22 cellular contexts compared by ENCODE assay signal in the genomic region with DNA sequence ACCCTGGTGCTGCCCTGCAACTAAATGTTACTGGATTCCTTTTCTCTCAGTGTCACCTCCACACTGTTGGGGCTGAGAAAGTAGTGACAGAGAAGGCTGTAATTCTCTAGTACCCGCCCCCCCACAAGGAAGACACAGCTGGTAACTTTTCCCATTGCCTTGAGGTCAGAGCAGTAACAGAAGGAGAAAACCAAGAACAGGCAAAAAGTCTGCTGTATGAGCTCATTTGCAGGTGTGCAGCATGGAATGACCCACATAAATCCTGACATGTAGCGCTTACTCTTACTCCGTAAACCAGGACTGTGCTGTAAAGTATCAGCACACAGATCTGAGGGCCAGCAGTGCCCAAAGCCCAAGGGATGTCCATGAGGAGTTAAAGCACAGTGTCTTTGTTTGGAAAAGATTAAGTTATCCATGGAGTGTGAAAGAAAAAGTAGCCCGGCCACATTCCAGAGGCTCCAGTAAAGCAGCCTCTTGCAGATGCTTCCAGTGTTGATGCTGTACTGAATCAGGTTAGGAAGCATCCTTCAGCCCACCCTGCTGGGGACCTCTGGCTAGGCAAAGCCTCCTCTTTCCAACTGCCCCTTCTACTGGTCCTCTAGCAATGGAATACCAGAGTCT.
DNase-seq lines count a peak whose midpoint lies in the region; ATAC-seq and TF ChIP-seq lines count a peak whose summit lies in the region.
"Had no signal": no experiment of that assay in that cellular context is flagged by ENCODE, and none has a peak within 500 bp of the region (broad histone marks: within the 10 kb centered on the region; RNA-seq: fewer than 3 reads in every experiment).

No MANE protein-coding gene starts in this region.

- ATAC-seq in body of pancreas, result peak; percentile 76
- no peak for ATAC-seq in GM21526 (IDR thresholded peaks at IDR 0.05; ENCODE audit: low FRiP score, unreplicated experiment)
- no peak for ATAC-seq in natural killer cell treated with Interleukin-12 subunit alpha and Interleukin-12 subunit beta and Interleukin-15 and Interleukin-18, amount 100 ng/mL, for 72 hours
- no peak for ATAC-seq in Right ventricle myocardium inferior
- ATAC-seq: activated naive CD8-positive, alpha-beta T cell treated with anti-CD3 and anti-CD28 coated beads, Interleukin-2, amount 50 U/mL, for 24 hours; effector memory CD8-positive, alpha-beta T cell; stimulated activated naive B cell treated with anti-CD40 and anti-IgM and Interleukin-4, amounts not matched to agents 10 μg/mL and 1 μg/mL and 100 μg/mL, for 72 hours had no signal

- no peaks in the 10 kb centered on the region for H3K36me3 ChIP-seq in HEK293 (ENCODE audit: control insufficient read depth in 2 of 2, insufficient read depth in 1 of 2, low read length in 2 of 2)
- H3K36me3 ChIP-seq in body of pancreas (replicated peaks in 1 of 2; ENCODE audit: insufficient read depth in 1 of 2, low read depth in 2 of 2), result no peaks in the 10 kb centered on the region
- H3K36me3 ChIP-seq: SJSA1, thoracic aorta had no signal

- H3K9me3 ChIP-seq in HEK293 (ENCODE audit: control insufficient read depth, insufficient read depth, low read depth, low read length), result no peaks in the 10 kb centered on the region
- no peaks in the 10 kb centered on the region for H3K9me3 ChIP-seq in body of pancreas

- H3K27me3 ChIP-seq in body of pancreas, result no peaks in the 10 kb centered on the region

- peaks cover 8% of the 10 kb centered on the region for H3K4me1 ChIP-seq in HEK293 (ENCODE audit: control insufficient read depth, insufficient read depth, low read length)
- H3K4me1 ChIP-seq in body of pancreas, result peaks cover 33% of the 10 kb centered on the region
- H3K4me1 ChIP-seq: SJSA1 had no signal

- no peak for TF ChIP-seq CTCF in HEK293 (tag by site-specific recombination; IDR thresholded peaks at IDR 0.05)
- TF ChIP-seq CTCF in body of pancreas (IDR thresholded peaks at IDR 0.05), result no peak
- TF ChIP-seq CTCF in type B pancreatic cell (conservative IDR thresholded peaks at IDR 0.05), result no peak

- peaks cover 17% of the 10 kb centered on the region for H3K9me3 Mint-ChIP-seq in type B pancreatic cell
- no peaks in the 10 kb centered on the region for H3K9me3 Mint-ChIP-seq in natural killer cell treated with Interleukin-12 subunit alpha and Interleukin-12 subunit beta and Interleukin-15 and Interleukin-18, amount 100 ng/mL, for 72 hours

- WGBS in body of pancreas, 2 donors, result 23 to 24% methylated on average over 4 of the region's 4 CpGs

- POLR2A ChIA-PET in HEK293 (lab: Yijun Ruan, JAX), result no interaction called here

- H3K27ac ChIP-seq in HEK293 (ENCODE audit: extremely low read depth, low read depth, low read length) (no peak overlapping the region), body of pancreas (peak overlapping the region; percentile 17 to 55 (median 48))
- H3K27ac ChIP-seq: SJSA1, thoracic aorta had no signal

- no peak for TF ChIP-seq POLR2A in body of pancreas (IDR thresholded peaks at IDR 0.05)

- H3K27ac Mint-ChIP-seq in type B pancreatic cell, result peak overlapping the region; percentile 72
- no peak overlapping the region for H3K27ac Mint-ChIP-seq in natural killer cell treated with Interleukin-12 subunit alpha and Interleukin-12 subunit beta and Interleukin-15 and Interleukin-18, amount 100 ng/mL, for 72 hours
- H3K27ac Mint-ChIP-seq: activated naive CD8-positive, alpha-beta T cell treated with anti-CD3 and anti-CD28 coated beads, Interleukin-2, amount 50 U/mL, for 24 hours; effector memory CD8-positive, alpha-beta T cell; HFFc6; immature natural killer cell; stimulated activated naive B cell treated with anti-CD40 and anti-IgM and Interleukin-4, amounts not matched to agents 10 μg/mL and 1 μg/mL and 100 μg/mL, for 72 hours; T-helper 1 cell treated with Interleukin-12 subunit alpha and Interleukin-12 subunit beta and Interleukin-4 antibody, amounts not matched to agents 30 μg/mL and 1 μg/mL, for 36 hours had no signal

- peak; percentile 30 to 72 (median 46) for DNase-seq in body of pancreas
- DNase-seq in left kidney (ENCODE audit: low read depth, low spot score), result peak; percentile 64
- DNase-seq in type B pancreatic cell (ENCODE audit: extremely low spot score, unreplicated experiment), result no peak
- no peak for DNase-seq in natural killer cell treated with Interleukin-12 subunit alpha and Interleukin-12 subunit beta and Interleukin-15 and Interleukin-18, amount 100 ng/mL, for 72 hours (ENCODE audit: low spot score)
- no peak for DNase-seq in Right ventricle myocardium inferior (ENCODE audit: missing footprints)
- DNase-seq: activated CD4-positive, alpha-beta T cell treated with anti-CD3 and anti-CD28 coated beads, Interleukin-2, amount 50 U/mL, for 4 hours; activated CD8-positive, alpha-beta memory T cell treated with anti-CD3 and anti-CD28 coated beads, Interleukin-2, amount 50 U/mL, for 48 hours; activated effector memory CD4-positive, alpha-beta T cell treated with Interleukin-2 at 50 U/mL for 16 hours; activated naive CD8-positive, alpha-beta T cell treated with anti-CD3 and anti-CD28 coated beads, Interleukin-2, amount 50 U/mL, for 24 hours; effector memory CD8-positive, alpha-beta T cell; HFFc6; immature natural killer cell; NCI-H1694; NCI-H774; stimulated activated naive B cell treated with anti-CD40 and anti-IgM and Interleukin-4, amounts not matched to agents 10 μg/mL and 1 μg/mL and 100 μg/mL, for 72 hours had no signal

- H3K27me3 Mint-ChIP-seq in type B pancreatic cell, result no peaks in the 10 kb centered on the region
- H3K27me3 Mint-ChIP-seq in natural killer cell treated with Interleukin-12 subunit alpha and Interleukin-12 subunit beta and Interleukin-15 and Interleukin-18, amount 100 ng/mL, for 72 hours, result peaks cover 13% of the 10 kb centered on the region in 2 donors
- H3K27me3 Mint-ChIP-seq: stimulated activated naive B cell treated with anti-CD40 and anti-IgM and Interleukin-4, amounts not matched to agents 10 μg/mL and 1 μg/mL and 100 μg/mL, for 72 hours had no signal

- H3K4me1 Mint-ChIP-seq in type B pancreatic cell (ENCODE audit: unreplicated experiment), result peaks cover 50% of the 10 kb centered on the region
- no peaks in the 10 kb centered on the region for H3K4me1 Mint-ChIP-seq in natural killer cell treated with Interleukin-12 subunit alpha and Interleukin-12 subunit beta and Interleukin-15 and Interleukin-18, amount 100 ng/mL, for 72 hours (ENCODE audit: low read depth in 2 of 2)
- H3K4me1 Mint-ChIP-seq: immature natural killer cell had no signal

- intact Hi-C loops in body of pancreas (cut with DNase I) (no loop called here), Right ventricle myocardium inferior (cut with DNase I) (no loop called here)

- no peak overlapping the region for H3K4me3 Mint-ChIP-seq in type B pancreatic cell
- no peak overlapping the region for H3K4me3 Mint-ChIP-seq in natural killer cell treated with Interleukin-12 subunit alpha and Interleukin-12 subunit beta and Interleukin-15 and Interleukin-18, amount 100 ng/mL, for 72 hours
- H3K4me3 Mint-ChIP-seq: activated naive CD8-positive, alpha-beta T cell treated with anti-CD3 and anti-CD28 coated beads, Interleukin-2, amount 50 U/mL, for 24 hours; brain; effector memory CD8-positive, alpha-beta T cell; HFFc6; immature natural killer cell; stimulated activated naive B cell treated with anti-CD40 and anti-IgM and Interleukin-4, amounts not matched to agents 10 μg/mL and 1 μg/mL and 100 μg/mL, for 72 hours; T-helper 1 cell treated with Interleukin-12 subunit alpha and Interleukin-12 subunit beta and Interleukin-4 antibody, amounts not matched to agents 30 μg/mL and 1 μg/mL, for 36 hours had no signal

- H3K36me3 Mint-ChIP-seq in type B pancreatic cell, result peaks cover 20% of the 10 kb centered on the region
- no peaks in the 10 kb centered on the region for H3K36me3 Mint-ChIP-seq in natural killer cell treated with Interleukin-12 subunit alpha and Interleukin-12 subunit beta and Interleukin-15 and Interleukin-18, amount 100 ng/mL, for 72 hours
- H3K36me3 Mint-ChIP-seq: immature natural killer cell had no signal

- H3K4me3 ChIP-seq in HEK293 (ENCODE audit: low read depth, low read length) (no peak overlapping the region), body of pancreas (no peak overlapping the region)
- H3K4me3 ChIP-seq: lung, SJSA1, thoracic aorta had no signal

- CTCF ChIA-PET in HEK293 (lab: Yijun Ruan, JAX), result no interaction called here

TF ChIP-seq in HEK293, 187 proteins besides CTCF, POLR2A, EP300 and RAD21:
- peak; percentile 38; the same call in 1 of the 2 replicates for TF ChIP-seq ZNF549 (tag by site-specific recombination; IDR thresholded peaks at IDR 0.05)
- TF ChIP-seq ZIC2 (tag by site-specific recombination; IDR thresholded peaks at IDR 0.05), result peak; percentile 22; the same call in 1 of the 2 replicates
- TF ChIP-seq PRDM1 (tag by site-specific recombination; IDR thresholded peaks at IDR 0.05), result no peak
- TF ChIP-seq ZNF16 (tag by site-specific recombination; IDR thresholded peaks at IDR 0.05; ENCODE audit: low read depth), result no peak
- TF ChIP-seq, protein P1, sequence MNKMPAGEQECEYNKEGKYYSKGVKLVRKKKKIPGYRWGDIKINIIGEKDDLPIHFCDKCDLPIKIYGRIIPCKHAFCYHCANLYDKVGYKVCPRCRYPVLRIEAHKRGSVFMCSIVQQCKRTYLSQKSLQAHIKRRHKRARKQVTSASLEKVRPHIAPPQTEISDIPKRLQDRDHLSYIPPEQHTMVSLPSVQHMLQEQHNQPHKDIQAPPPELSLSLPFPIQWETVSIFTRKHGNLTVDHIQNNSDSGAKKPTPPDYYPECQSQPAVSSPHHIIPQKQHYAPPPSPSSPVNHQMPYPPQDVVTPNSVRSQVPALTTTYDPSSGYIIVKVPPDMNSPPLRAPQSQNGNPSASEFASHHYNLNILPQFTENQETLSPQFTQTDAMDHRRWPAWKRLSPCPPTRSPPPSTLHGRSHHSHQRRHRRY (tag by site-specific recombination; IDR thresholded peaks at IDR 0.05), result no peak
- TF ChIP-seq, protein P2, sequence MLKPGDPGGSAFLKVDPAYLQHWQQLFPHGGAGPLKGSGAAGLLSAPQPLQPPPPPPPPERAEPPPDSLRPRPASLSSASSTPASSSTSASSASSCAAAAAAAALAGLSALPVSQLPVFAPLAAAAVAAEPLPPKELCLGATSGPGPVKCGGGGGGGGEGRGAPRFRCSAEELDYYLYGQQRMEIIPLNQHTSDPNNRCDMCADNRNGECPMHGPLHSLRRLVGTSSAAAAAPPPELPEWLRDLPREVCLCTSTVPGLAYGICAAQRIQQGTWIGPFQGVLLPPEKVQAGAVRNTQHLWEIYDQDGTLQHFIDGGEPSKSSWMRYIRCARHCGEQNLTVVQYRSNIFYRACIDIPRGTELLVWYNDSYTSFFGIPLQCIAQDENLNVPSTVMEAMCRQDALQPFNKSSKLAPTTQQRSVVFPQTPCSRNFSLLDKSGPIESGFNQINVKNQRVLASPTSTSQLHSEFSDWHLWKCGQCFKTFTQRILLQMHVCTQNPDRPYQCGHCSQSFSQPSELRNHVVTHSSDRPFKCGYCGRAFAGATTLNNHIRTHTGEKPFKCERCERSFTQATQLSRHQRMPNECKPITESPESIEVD (tag by site-specific recombination; IDR thresholded peaks at IDR 0.05), result peak; percentile 29; the same call in 1 of the 2 replicates
- TF ChIP-seq ZNF239 (tag by site-specific recombination; IDR thresholded peaks at IDR 0.05), result no peak
TF ChIP-seq in HEK293: peak in this region for 3.

Comparison
In these comparisons a context has a peak if more than half of its experiments do, and no peak if none do; other contexts are left out.
1. DNase-seq: peak in body of pancreas (4 of 4) and left kidney (single experiment); none in type B pancreatic cell (single experiment), natural killer cell treated with Interleukin-12 subunit alpha and Interleukin-12 subunit beta and Interleukin-15 and Interleukin-18, amount 100 ng/mL, for 72 hours (single experiment) and Right ventricle myocardium inferior (single experiment).